In the genomic region with DNA sequence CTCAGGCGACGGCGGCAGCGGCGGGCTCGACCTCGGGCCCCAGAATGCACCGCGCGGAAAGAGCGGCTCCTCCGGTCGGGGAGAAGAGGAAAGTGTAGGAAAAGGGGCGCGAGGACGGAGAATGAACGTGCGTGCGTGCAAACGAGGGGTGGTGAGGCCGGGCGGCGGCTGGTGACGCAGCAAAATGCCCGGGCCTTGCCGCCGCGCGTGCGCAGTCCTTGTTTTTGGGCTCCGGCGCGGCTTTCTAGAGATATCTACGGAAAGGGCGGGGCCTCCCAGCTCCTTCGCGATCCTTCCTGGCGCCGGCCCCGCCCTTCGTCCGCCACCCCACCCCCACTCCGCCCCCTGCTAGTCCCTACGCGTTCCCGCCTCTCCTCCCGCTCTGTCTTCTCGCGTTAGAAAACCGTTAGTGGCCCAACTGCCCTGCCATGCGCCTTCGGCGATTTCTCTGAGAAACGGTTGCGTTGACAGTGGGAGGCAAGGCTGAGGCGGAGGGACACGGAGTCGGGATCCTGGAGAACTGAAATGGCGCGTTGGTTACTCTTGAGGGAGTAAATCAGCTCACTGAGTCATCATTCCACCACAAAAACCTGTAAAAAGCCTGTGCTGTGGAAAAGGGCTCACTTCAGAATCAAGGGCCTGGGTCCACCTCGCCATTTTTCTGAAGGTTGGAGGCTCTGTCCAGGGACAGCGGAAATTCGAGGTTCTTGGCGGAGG, we compare ENCODE assay signal across 8 cellular contexts. TPM values are rescaled to one million over a fixed set of nuclear protein-coding genes. Genes with fewer than 3 reads are reported as not detected.
DNase-seq lines count a peak whose midpoint lies in the region; ATAC-seq and TF ChIP-seq lines count a peak whose summit lies in the region.

A gene with protein sequence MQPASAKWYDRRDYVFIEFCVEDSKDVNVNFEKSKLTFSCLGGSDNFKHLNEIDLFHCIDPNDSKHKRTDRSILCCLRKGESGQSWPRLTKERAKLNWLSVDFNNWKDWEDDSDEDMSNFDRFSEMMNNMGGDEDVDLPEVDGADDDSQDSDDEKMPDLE (minus strand): TSS at position 156 of the 717 bp plus-strand sequence. CDS start 285 bp downstream, outside the sequence.

- TF ChIP-seq CTCF in left lung (IDR thresholded peaks at IDR 0.05): no peak

- H3K27me3 ChIP-seq in BLaER1 treated with 17β-estradiol and CSF1 and Interleukin-3, amounts not matched to agents 10 nM and 100 nM: no peaks in the 10 kb centered on the region
- H3K27me3 ChIP-seq in left lung: no peaks in the 10 kb centered on the region

- H3K4me2 ChIP-seq in BLaER1 treated with 17β-estradiol and CSF1 and Interleukin-3, amounts not matched to agents 10 nM and 100 nM: peak within 1 kb of the TSS; percentile 80 to 99 (median 94)

- peak; percentile 99 for DNase-seq in NCI-H748 (lab: John Stamatoyannopoulos, UW; ENCODE audit: unreplicated experiment)
- peak; percentile 97 for DNase-seq in activated CD4-positive, alpha-beta T cell treated with anti-CD3 and anti-CD28 coated beads, Interleukin-2, amount 50 U/mL, for 1 hour
- DNase-seq in dedifferentiated amniotic fluid mesenchymal stem cell (ENCODE audit: extremely low spot score): peak; percentile 97
- peak; percentile 97 to 98 for DNase-seq in left lung
- peak; percentile 98 for DNase-seq in stimulated activated CD4-positive, alpha-beta T cell treated with anti-CD3 and anti-CD28 coated beads, Interleukin-2, amount 100 ng/mL, for 48 hours

- peaks cover 0 to 37% (median 27%) of the 10 kb centered on the region in 11 experiments; a peak in 16 of 22 replicates for H3K36me3 ChIP-seq in BLaER1 treated with 17β-estradiol and CSF1 and Interleukin-3, amounts not matched to agents 10 nM and 100 nM
- no peaks in the 10 kb centered on the region for H3K36me3 ChIP-seq in left lung

- H3K4me3 ChIP-seq in BLaER1 treated with 17β-estradiol and CSF1 and Interleukin-3, amounts not matched to agents 10 nM and 100 nM: peak within 1 kb of the TSS; percentile 76 to 100 (median 97)
- peak within 1 kb of the TSS; percentile 79 to 89 for H3K4me3 ChIP-seq in left lung

- H3K4me1 ChIP-seq in BLaER1 treated with 17β-estradiol and CSF1 and Interleukin-3, amounts not matched to agents 10 nM and 100 nM: peaks cover 18 to 30% (median 23%) of the 10 kb centered on the region in 10 experiments
- H3K4me1 ChIP-seq in left lung: peaks cover 10 to 35% of the 10 kb centered on the region in 2 donors

- intact Hi-C loops in left lung (cut with DNase I): no loop called here

- peaks cover 33 to 44% (median 42%) of the 10 kb centered on the region in 11 experiments for H4K20me1 ChIP-seq in BLaER1 treated with 17β-estradiol and CSF1 and Interleukin-3, amounts not matched to agents 10 nM and 100 nM

- peaks cover 0 to 8% (median 0%) of the 10 kb centered on the region in 11 experiments; a peak in 2 of 22 replicates for H3K9me3 ChIP-seq in BLaER1 treated with 17β-estradiol and CSF1 and Interleukin-3, amounts not matched to agents 10 nM and 100 nM (replicated peaks in 1 of 11)
- no peaks in the 10 kb centered on the region for H3K9me3 ChIP-seq in left lung

- H3K27ac ChIP-seq in BLaER1 treated with 17β-estradiol and CSF1 and Interleukin-3, amounts not matched to agents 10 nM and 100 nM: peak within 1 kb of the TSS; percentile 96 to 99 (median 97)
- peak within 1 kb of the TSS; percentile 99 to 100 for H3K27ac ChIP-seq in left lung

- ATAC-seq in GM19351 (IDR thresholded peaks at IDR 0.05; ENCODE audit: unreplicated experiment) (peak; percentile 55), HG03521 (IDR thresholded peaks at IDR 0.05; ENCODE audit: unreplicated experiment) (peak; percentile 61), left lung (peak; percentile 88)

- peak within 1 kb of the TSS; percentile 95 to 100 (median 98) for H3K9ac ChIP-seq in BLaER1 treated with 17β-estradiol and CSF1 and Interleukin-3, amounts not matched to agents 10 nM and 100 nM

RNA-seq across cellular contexts. Expression of the gene that starts here (rescaled TPM):
- total RNA-seq in left lung: 100 to 1,000 TPM; 164 to 210 TPM

Comparison
In these comparisons a context has a peak if more than half of its experiments do, and no peak if none do; other contexts are left out.
1. Peak in every context shown above with its lines: DNase-seq, ATAC-seq, H3K4me3 ChIP-seq and H3K27ac ChIP-seq.